In the genomic region with DNA sequence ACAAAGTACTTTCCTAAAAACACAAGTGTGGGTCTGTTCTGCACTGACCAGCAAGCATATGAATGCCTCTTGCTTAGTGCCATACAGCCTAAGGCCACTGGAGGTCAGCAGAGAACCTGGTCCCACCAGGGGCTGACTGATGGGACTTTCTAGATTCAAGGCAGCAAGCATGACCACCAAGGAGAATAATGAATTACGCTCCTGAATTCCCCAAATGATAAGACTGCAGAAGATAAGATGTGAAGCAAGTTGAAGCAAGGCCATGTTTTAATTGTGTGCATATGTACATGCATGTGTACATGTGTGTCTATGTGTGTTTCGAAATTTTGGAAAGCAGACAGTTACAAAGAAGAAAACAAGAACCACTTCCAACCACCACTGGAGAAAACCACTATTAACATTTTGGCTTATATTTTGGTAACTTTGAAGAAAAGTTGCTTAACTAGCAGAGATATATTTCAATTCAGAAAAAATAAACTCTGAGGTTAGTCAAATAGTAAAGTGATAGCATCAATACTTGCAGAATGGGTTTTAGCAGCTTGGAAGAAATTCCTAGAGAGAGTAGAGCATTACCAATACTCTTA, we compare ENCODE assay signal across 8 cellular contexts.
A peak's percentile ranks its signal among the peaks of the same experiment; 100 is the strongest.
DNase-seq lines count a peak whose midpoint lies in the region; ATAC-seq and TF ChIP-seq lines count a peak whose summit lies in the region.

No MANE protein-coding gene starts in this region.

- H3K27ac Mint-ChIP-seq in CD14-positive monocyte (peak overlapping the region in 3 of 7 donors; percentile 35 to 68 (median 37)), memory B cell (no peak overlapping the region)

- peak; percentile 84 for ATAC-seq in GM19025 (IDR thresholded peaks at IDR 0.05; ENCODE audit: low read depth, unreplicated experiment)
- ATAC-seq in HG03280 (IDR thresholded peaks at IDR 0.05; ENCODE audit: unreplicated experiment) = peak; percentile 88
- peak; percentile 98 for ATAC-seq in memory B cell (ENCODE audit: low read depth)

- H3K9me3 Mint-ChIP-seq in CD14-positive monocyte = peaks cover 0 to 3% (median 0%) of the 10 kb centered on the region in 7 donors
- H3K9me3 Mint-ChIP-seq in memory B cell = no peaks in the 10 kb centered on the region

- no peaks in the 10 kb centered on the region for H3K27me3 Mint-ChIP-seq in CD14-positive monocyte (ENCODE audit: low read depth in 3 of 3)
- no peaks in the 10 kb centered on the region for H3K27me3 Mint-ChIP-seq in memory B cell

- peaks cover 11 to 49% of the 10 kb centered on the region in 2 donors for H3K36me3 Mint-ChIP-seq in CD14-positive monocyte
- peaks cover 14% of the 10 kb centered on the region for H3K36me3 Mint-ChIP-seq in memory B cell

- DNase-seq in CD14-positive monocyte (ENCODE audit: low spot score) = peak; percentile 67
- peak; percentile 6 for DNase-seq in NCI-H526 treated with DMSO at 0.1 percent for 48 hours (lab: John Stamatoyannopoulos, UW)
- peak; percentile 73 to 81 for DNase-seq in activated CD4-positive, alpha-beta T cell treated with anti-CD3 and anti-CD28 coated beads, Interleukin-2, amount 50 U/mL, for 48 hours
- peak; percentile 47 for DNase-seq in effector CD4-positive, alpha-beta T cell
- DNase-seq in memory B cell (ENCODE audit: low spot score in 2 of 2) = peak; percentile 78 to 79
- peak; percentile 43 to 46 for DNase-seq in stimulated activated CD8-positive, alpha-beta memory T cell treated with anti-CD3 and anti-CD28 coated beads, Interleukin-15, amount 100 ng/mL, for 48 hours (ENCODE audit: low read depth in 2 of 2)

- intact Hi-C loops in CD14-positive monocyte (cut with micrococcal nuclease) = loop anchor here in 1 of 2 donors (10.0 kb wide), 1 partner anchor 187 kb away; no protein-coding TSS in a partner anchor

- peak; percentile 90 for TF ChIP-seq CTCF in CD14-positive monocyte (IDR thresholded peaks at IDR 0.05)

- H3K4me1 Mint-ChIP-seq in CD14-positive monocyte = peaks cover 25% of the 10 kb centered on the region
- peaks cover 16% of the 10 kb centered on the region for H3K4me1 Mint-ChIP-seq in memory B cell

- H3K4me3 Mint-ChIP-seq in CD14-positive monocyte = no peak overlapping the region
- no peak overlapping the region for H3K4me3 Mint-ChIP-seq in memory B cell

Comparison
In these comparisons a context has a peak if more than half of its experiments do, and no peak if none do; other contexts are left out.
1. Peak in every context shown above with its lines: DNase-seq and ATAC-seq.
2. DNase-seq: peak in every context shown above with its lines; median percentile 78 in memory B cell; 77 in activated CD4-positive, alpha-beta T cell treated with anti-CD3 and anti-CD28 coated beads, Interleukin-2, amount 50 U/mL, for 48 hours; 67 in CD14-positive monocyte; 47 in effector CD4-positive, alpha-beta T cell; 44 in stimulated activated CD8-positive, alpha-beta memory T cell treated with anti-CD3 and anti-CD28 coated beads, Interleukin-15, amount 100 ng/mL, for 48 hours; 6 in NCI-H526 treated with DMSO at 0.1 percent for 48 hours.